23 cellular contexts compared by ENCODE assay signal in the genomic region with DNA sequence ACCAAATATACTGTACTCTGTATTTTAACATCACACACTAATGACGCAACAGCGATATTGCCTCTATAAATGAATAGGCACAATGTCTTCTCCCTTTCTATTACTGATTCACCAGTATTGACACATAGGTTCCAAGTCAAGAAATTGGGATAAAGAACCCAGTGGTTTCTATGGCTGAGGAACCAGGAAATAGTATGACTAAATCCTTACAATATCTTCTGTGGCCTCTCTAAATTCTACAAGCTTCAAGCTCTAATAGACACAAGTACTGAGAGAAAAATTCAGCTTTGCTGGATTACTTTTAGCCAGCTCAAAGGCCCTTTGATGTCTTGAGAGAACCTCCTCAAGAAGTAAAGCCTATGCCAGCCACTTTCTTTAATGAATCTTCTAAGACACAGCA.
"Had no signal": no experiment of that assay in that cellular context is flagged by ENCODE, and none has a peak within 500 bp of the region (broad histone marks: within the 10 kb centered on the region; RNA-seq: fewer than 3 reads in every experiment).

No MANE protein-coding gene starts in this region.

- H3K9ac ChIP-seq: parathyroid adenoma had no signal

- H3K4me1 ChIP-seq: heart left ventricle, left ventricle myocardium inferior, lower lobe of right lung, parathyroid adenoma, psoas muscle, stomach, suprapubic skin, thyroid gland had no signal

- H3K36me3 ChIP-seq: thyroid gland had no signal

- H2AFZ ChIP-seq: parathyroid adenoma had no signal

- H3K9me3 Mint-ChIP-seq: dendritic cell treated with granulocyte-macrophage colony-stimulating factor and Interleukin-4, amounts not matched to agents 40 ng/mL and 50 ng/mL, for 4 days; effector memory CD8-positive, alpha-beta T cell; memory B cell; type B pancreatic cell had no signal

- H3K27ac Mint-ChIP-seq: dendritic cell treated with granulocyte-macrophage colony-stimulating factor and Interleukin-4, amounts not matched to agents 40 ng/mL and 50 ng/mL, for 4 days; effector memory CD8-positive, alpha-beta T cell; memory B cell; nephron; stimulated activated naive B cell treated with anti-CD40 and anti-IgM and Interleukin-4, amounts not matched to agents 10 μg/mL and 1 μg/mL and 100 μg/mL, for 72 hours; type B pancreatic cell had no signal

- H3K27ac ChIP-seq: heart left ventricle, left ventricle myocardium inferior, lower lobe of right lung, parathyroid adenoma, psoas muscle, stomach, suprapubic skin, thyroid gland had no signal

- H3K4me3 ChIP-seq: heart left ventricle, left ventricle myocardium inferior, lower lobe of right lung, psoas muscle, stomach, suprapubic skin, thyroid gland had no signal

- H3K27me3 Mint-ChIP-seq: dendritic cell treated with granulocyte-macrophage colony-stimulating factor and Interleukin-4, amounts not matched to agents 40 ng/mL and 50 ng/mL, for 4 days; effector memory CD8-positive, alpha-beta T cell; memory B cell; stimulated activated naive B cell treated with anti-CD40 and anti-IgM and Interleukin-4, amounts not matched to agents 10 μg/mL and 1 μg/mL and 100 μg/mL, for 72 hours; type B pancreatic cell had no signal

- DNase-seq: cerebellar nuclear complex; effector memory CD8-positive, alpha-beta T cell; erythroblast; foreskin melanocyte; heart left ventricle; islet precursor cell; left ventricle myocardium inferior; lower lobe of right lung; midbrain; occipital lobe; psoas muscle; stimulated activated CD4-positive, alpha-beta T cell treated with anti-CD3 and anti-CD28 coated beads, Interleukin-2, amount 100 ng/mL, for 24 hours; stimulated activated CD4-positive, alpha-beta T cell treated with anti-CD3 and anti-CD28 coated beads, Interleukin-4, amount 100 ng/mL, for 4 hours; stimulated activated naive B cell treated with anti-CD40 and anti-IgM and Interleukin-4, amounts not matched to agents 10 μg/mL and 1 μg/mL and 100 μg/mL, for 72 hours; stomach; thyroid gland had no signal

- H3K4me3 Mint-ChIP-seq: dendritic cell treated with granulocyte-macrophage colony-stimulating factor and Interleukin-4, amounts not matched to agents 40 ng/mL and 50 ng/mL, for 4 days; effector memory CD8-positive, alpha-beta T cell; memory B cell; nephron; stimulated activated naive B cell treated with anti-CD40 and anti-IgM and Interleukin-4, amounts not matched to agents 10 μg/mL and 1 μg/mL and 100 μg/mL, for 72 hours; type B pancreatic cell had no signal

- H3K9me3 ChIP-seq: lower lobe of right lung, psoas muscle, suprapubic skin, thyroid gland had no signal

- ATAC-seq: effector memory CD8-positive, alpha-beta T cell; heart left ventricle; lower lobe of right lung; psoas muscle; sciatic nerve; stimulated activated naive B cell treated with anti-CD40 and anti-IgM and Interleukin-4, amounts not matched to agents 10 μg/mL and 1 μg/mL and 100 μg/mL, for 72 hours had no signal

- H3K4me1 Mint-ChIP-seq: memory B cell; nephron; stimulated activated naive B cell treated with anti-CD40 and anti-IgM and Interleukin-4, amounts not matched to agents 10 μg/mL and 1 μg/mL and 100 μg/mL, for 72 hours had no signal

- H3K27me3 ChIP-seq: heart left ventricle, stomach, suprapubic skin, thyroid gland had no signal

- H3K36me3 Mint-ChIP-seq: type B pancreatic cell had no signal
